11 cellular contexts compared by ENCODE assay signal in the genomic region with DNA sequence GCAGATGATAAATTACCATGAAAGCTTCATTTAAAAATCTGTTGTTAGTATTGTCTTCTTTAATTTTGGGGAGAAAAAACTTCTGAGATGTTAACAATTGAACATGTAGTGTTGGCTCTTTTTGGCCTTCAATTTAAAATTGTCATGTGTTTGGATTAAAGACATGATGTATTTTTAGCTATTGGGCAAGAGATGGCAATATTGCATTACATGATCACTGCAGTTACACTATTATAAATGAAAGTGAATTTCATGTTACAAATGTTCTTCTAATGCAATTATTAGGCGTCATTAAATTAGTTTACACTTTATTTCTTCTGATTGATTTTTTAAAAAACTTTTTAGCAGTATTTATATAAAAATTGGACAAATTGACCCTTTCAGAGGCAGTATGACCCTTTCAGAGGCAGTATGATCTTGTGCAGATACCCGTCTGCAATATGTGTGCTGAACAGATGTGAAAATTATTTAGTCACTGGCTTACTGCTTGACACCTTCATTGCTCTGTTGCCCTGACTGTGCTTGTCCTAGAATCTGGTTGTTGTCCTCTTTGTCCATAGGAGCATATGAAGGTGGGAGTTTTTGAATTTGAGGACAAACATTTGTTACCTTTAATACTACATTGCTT. TPM values are rescaled to one million over a fixed set of nuclear protein-coding genes. Genes with fewer than 3 reads are reported as not detected.
DNase-seq lines count a peak whose midpoint lies in the region; TF ChIP-seq lines count a peak whose summit lies in the region.
"Had no signal": no experiment of that assay in that cellular context is flagged by ENCODE, and none has a peak within 500 bp of the region (broad histone marks: within the 10 kb centered on the region; RNA-seq: fewer than 3 reads in every experiment).

No MANE protein-coding gene starts in this region.

- H3K9me3 ChIP-seq in effector memory CD4-positive, alpha-beta T cell (ENCODE audit: control insufficient read depth, low read length) = no peaks in the 10 kb centered on the region

- H3K4me1 ChIP-seq in effector memory CD4-positive, alpha-beta T cell (ENCODE audit: control insufficient read depth, insufficient read depth, low read length, poor library complexity, severe bottlenecking) = peaks cover 4% of the 10 kb centered on the region

- no peaks in the 10 kb centered on the region for H3K27me3 ChIP-seq in effector memory CD4-positive, alpha-beta T cell (replicated peaks; ENCODE audit: control insufficient read depth, insufficient read depth, low read length, poor library complexity, severe bottlenecking)

- H3K27ac Mint-ChIP-seq in progenitor cell of endocrine pancreas = no peak overlapping the region
- H3K27ac Mint-ChIP-seq: dendritic cell treated with granulocyte-macrophage colony-stimulating factor and Interleukin-4, amounts not matched to agents 40 ng/mL and 50 ng/mL, for 4 days had no signal

- H3K9me3 Mint-ChIP-seq in progenitor cell of endocrine pancreas (ENCODE audit: low read depth) = no peaks in the 10 kb centered on the region
- H3K9me3 Mint-ChIP-seq: dendritic cell treated with granulocyte-macrophage colony-stimulating factor and Interleukin-4, amounts not matched to agents 40 ng/mL and 50 ng/mL, for 4 days had no signal

- TF ChIP-seq CTCF in choroid plexus epithelial cell (conservative IDR thresholded peaks at IDR 0.05; ENCODE audit: low read depth, low read length) (no peak), progenitor cell of endocrine pancreas (IDR thresholded peaks at IDR 0.05; ENCODE audit: unreplicated experiment) (peak; percentile 16), coronary artery (IDR thresholded peaks at IDR 0.05) (no peak)

- H3K27me3 Mint-ChIP-seq in progenitor cell of endocrine pancreas = no peaks in the 10 kb centered on the region
- H3K27me3 Mint-ChIP-seq: dendritic cell treated with granulocyte-macrophage colony-stimulating factor and Interleukin-4, amounts not matched to agents 40 ng/mL and 50 ng/mL, for 4 days had no signal

- H3K4me3 ChIP-seq in choroid plexus epithelial cell (ENCODE audit: low read depth, low read length) = no peak overlapping the region
- H3K4me3 ChIP-seq in effector memory CD4-positive, alpha-beta T cell (ENCODE audit: insufficient read depth, low read depth, low read length, poor library complexity, severe bottlenecking) = no peak overlapping the region
- no peak overlapping the region for H3K4me3 ChIP-seq in coronary artery

- no peak overlapping the region for H3K27ac ChIP-seq in effector memory CD4-positive, alpha-beta T cell (ENCODE audit: insufficient read depth, low read length, poor library complexity, severe bottlenecking)
- H3K27ac ChIP-seq in coronary artery = no peak overlapping the region

- DNase-seq in NCI-H82 (lab: John Stamatoyannopoulos, UW) (peak; percentile 50), NCI-H82 treated with DMSO at 0.1 percent for 48 hours (lab: John Stamatoyannopoulos, UW; ENCODE audit: unreplicated experiment) (no peak), NCI-H526 treated with DMSO at 0.1 percent for 48 hours (lab: John Stamatoyannopoulos, UW) (peak; percentile 46), choroid plexus epithelial cell (ENCODE audit: low read depth) (peak; percentile 46), progenitor cell of endocrine pancreas (ENCODE audit: low spot score, unreplicated experiment) (no peak), coronary artery (ENCODE audit: low spot score) (no peak), iPS-NIHi11 (ENCODE audit: low spot score) (no peak)
- DNase-seq in effector memory CD4-positive, alpha-beta T cell = no peak
- DNase-seq: activated CD8-positive, alpha-beta memory T cell treated with anti-CD3 and anti-CD28 coated beads, Interleukin-2, amount 50 U/mL, for 4 hours; DMS79 treated with DMSO at 0.1 percent for 48 hours had no signal

- peaks cover 19% of the 10 kb centered on the region for H3K4me1 Mint-ChIP-seq in progenitor cell of endocrine pancreas (ENCODE audit: low read depth)

- H3K36me3 Mint-ChIP-seq in progenitor cell of endocrine pancreas (ENCODE audit: insufficient read depth) = peaks cover 8% of the 10 kb centered on the region

- H3K36me3 ChIP-seq in effector memory CD4-positive, alpha-beta T cell (ENCODE audit: control insufficient read depth, insufficient read depth, low read length) = no peaks in the 10 kb centered on the region

- H3K4me3 Mint-ChIP-seq in progenitor cell of endocrine pancreas (ENCODE audit: low read depth) = no peak overlapping the region
- H3K4me3 Mint-ChIP-seq: dendritic cell treated with granulocyte-macrophage colony-stimulating factor and Interleukin-4, amounts not matched to agents 40 ng/mL and 50 ng/mL, for 4 days had no signal

RNA-seq across cellular contexts. Expression of a gene that starts 25.8 kb away (rescaled TPM):
- total RNA-seq in progenitor cell of endocrine pancreas = 33.2 and 34.3 TPM in 2 replicates

Comparison
In these comparisons a context has a peak if more than half of its experiments do, and no peak if none do; other contexts are left out.
1. DNase-seq: peak in NCI-H82 (single experiment), NCI-H526 treated with DMSO at 0.1 percent for 48 hours (single experiment) and choroid plexus epithelial cell (single experiment); none in NCI-H82 treated with DMSO at 0.1 percent for 48 hours (single experiment), progenitor cell of endocrine pancreas (single experiment), effector memory CD4-positive, alpha-beta T cell (0 of 3), coronary artery (single experiment) and iPS-NIHi11 (single experiment).